8 cellular contexts compared by ENCODE assay signal in the genomic region with DNA sequence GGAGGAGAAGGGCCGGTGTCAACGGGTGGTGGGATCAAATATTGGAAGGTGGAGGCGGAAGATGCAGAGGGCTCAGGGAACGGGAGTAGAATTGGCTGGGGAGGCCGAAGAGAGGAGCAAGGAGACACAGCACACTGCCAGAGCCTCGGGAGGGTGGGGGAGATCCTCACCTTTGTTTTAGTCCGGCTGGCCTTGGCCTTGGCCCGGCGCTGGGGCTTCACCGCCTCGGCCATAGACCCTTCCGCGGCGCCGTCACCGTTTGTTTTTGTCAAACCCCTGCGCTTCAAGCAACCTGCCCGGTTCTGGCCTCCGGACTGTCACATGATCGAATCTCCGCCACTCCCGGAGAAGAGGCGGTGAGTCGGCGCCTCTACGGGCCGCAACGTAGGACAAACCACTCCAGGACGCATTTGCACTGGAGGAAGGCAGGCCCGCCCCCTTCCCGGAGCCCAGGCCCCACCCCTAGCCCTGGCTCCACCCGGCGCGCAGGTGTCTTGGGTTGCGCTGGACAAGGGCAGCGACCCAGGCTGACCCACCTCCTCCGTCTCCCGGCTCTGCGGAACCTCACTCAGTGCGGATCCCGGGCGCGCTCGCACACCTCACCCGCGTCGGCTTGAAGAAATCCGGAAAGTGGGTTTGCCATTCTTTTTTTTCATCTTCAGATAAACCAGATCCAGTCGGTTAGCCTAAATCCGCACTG. TPM values are rescaled to one million over a fixed set of nuclear protein-coding genes. Genes with fewer than 3 reads are reported as not detected.
DNase-seq lines count a peak whose midpoint lies in the region; ATAC-seq and TF ChIP-seq lines count a peak whose summit lies in the region.

A gene with protein sequence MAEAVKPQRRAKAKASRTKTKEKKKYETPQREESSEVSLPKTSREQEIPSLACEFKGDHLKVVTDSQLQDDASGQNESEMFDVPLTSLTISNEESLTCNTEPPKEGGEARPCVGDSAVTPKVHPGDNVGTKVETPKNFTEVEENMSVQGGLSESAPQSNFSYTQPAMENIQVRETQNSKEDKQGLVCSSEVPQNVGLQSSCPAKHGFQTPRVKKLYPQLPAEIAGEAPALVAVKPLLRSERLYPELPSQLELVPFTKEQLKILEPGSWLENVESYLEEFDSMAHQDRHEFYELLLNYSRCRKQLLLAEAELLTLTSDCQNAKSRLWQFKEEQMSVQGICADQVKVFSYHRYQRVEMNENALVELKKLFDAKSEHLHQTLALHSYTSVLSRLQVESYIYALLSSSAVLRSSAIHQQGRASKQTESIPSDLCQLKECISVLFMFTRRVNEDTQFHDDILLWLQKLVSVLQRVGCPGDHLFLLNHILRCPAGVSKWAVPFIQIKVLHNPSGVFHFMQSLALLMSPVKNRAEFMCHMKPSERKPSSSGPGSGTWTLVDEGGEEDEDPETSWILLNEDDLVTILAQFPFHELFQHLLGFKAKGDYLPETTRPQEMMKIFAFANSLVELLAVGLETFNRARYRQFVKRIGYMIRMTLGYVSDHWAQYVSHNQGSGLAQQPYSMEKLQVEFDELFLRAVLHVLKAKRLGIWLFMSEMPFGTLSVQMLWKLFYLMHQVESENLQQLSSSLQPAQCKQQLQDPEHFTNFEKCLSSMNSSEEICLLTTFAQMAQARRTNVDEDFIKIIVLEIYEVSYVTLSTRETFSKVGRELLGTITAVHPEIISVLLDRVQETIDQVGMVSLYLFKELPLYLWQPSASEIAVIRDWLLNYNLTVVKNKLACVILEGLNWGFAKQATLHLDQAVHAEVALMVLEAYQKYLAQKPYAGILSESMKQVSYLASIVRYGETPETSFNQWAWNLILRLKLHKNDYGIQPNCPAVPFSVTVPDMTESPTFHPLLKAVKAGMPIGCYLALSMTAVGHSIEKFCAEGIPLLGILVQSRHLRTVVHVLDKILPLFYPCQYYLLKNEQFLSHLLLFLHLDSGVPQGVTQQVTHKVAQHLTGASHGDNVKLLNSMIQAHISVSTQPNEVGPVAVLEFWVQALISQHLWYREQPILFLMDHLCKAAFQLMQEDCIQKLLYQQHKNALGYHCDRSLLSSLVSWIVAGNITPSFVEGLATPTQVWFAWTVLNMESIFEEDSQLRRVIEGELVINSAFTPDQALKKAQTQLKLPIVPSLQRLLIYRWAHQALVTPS (N-terminal part only) (minus strand): TSS at position 323 of the 700 bp plus-strand sequence. CDS start 90 bp downstream, at position 233.

- H3K27me3 Mint-ChIP-seq in activated T-cell treated with anti-CD3 and anti-CD28 coated beads, Interleukin-2, amount 50 U/mL, for 24 hours = no peaks in the 10 kb centered on the region

- ATAC-seq in GM21737 (IDR thresholded peaks at IDR 0.05; ENCODE audit: unreplicated experiment) (peak; percentile 97), esophagus mucosa (peak; percentile 100)

- no peaks in the 10 kb centered on the region for H3K9me3 ChIP-seq in mucosa of stomach (ENCODE audit: control insufficient read depth, low read length)

- H3K4me1 Mint-ChIP-seq in activated T-cell treated with anti-CD3 and anti-CD28 coated beads, Interleukin-2, amount 50 U/mL, for 24 hours (ENCODE audit: low read depth) = peaks cover 39% of the 10 kb centered on the region

- no peaks in the 10 kb centered on the region for H3K27me3 ChIP-seq in mucosa of stomach (ENCODE audit: control insufficient read depth, insufficient read depth, low read length)

- no peaks in the 10 kb centered on the region for H3K9me3 Mint-ChIP-seq in activated T-cell treated with anti-CD3 and anti-CD28 coated beads, Interleukin-2, amount 50 U/mL, for 24 hours

- peak within 1 kb of the TSS; percentile 95 for H3K27ac Mint-ChIP-seq in activated T-cell treated with anti-CD3 and anti-CD28 coated beads, Interleukin-2, amount 50 U/mL, for 24 hours

- peak; percentile 94 for DNase-seq in DMS79 (lab: John Stamatoyannopoulos, UW)
- peak; percentile 74 for DNase-seq in KG1 (lab: John Stamatoyannopoulos, UW)
- DNase-seq in activated T-cell treated with anti-CD3 and anti-CD28 coated beads, Interleukin-2, amount 50 U/mL, for 24 hours = peak; percentile 94
- peak; percentile 94 for DNase-seq in stimulated activated CD8-positive, alpha-beta memory T cell treated with anti-CD3 and anti-CD28 coated beads, Interleukin-4, amount 100 ng/mL, for 48 hours

- H3K36me3 ChIP-seq in mucosa of stomach (ENCODE audit: control insufficient read depth, insufficient read depth, low read length) = no peaks in the 10 kb centered on the region

- H3K4me3 ChIP-seq in mucosa of stomach (ENCODE audit: low read length) = peak within 1 kb of the TSS; percentile 80

- H3K4me1 ChIP-seq in mucosa of stomach (ENCODE audit: control insufficient read depth, insufficient read depth, low read length) = peaks cover 10% of the 10 kb centered on the region

- H3K4me3 Mint-ChIP-seq in activated T-cell treated with anti-CD3 and anti-CD28 coated beads, Interleukin-2, amount 50 U/mL, for 24 hours = peak within 1 kb of the TSS; percentile 95

- H3K9ac ChIP-seq in mucosa of stomach (ENCODE audit: low read length) = peak within 1 kb of the TSS; percentile 97

- peaks cover 33% of the 10 kb centered on the region for H3K36me3 Mint-ChIP-seq in activated T-cell treated with anti-CD3 and anti-CD28 coated beads, Interleukin-2, amount 50 U/mL, for 24 hours (ENCODE audit: low read depth)

TF ChIP-seq in PFSK-1, 5 proteins besides CTCF, POLR2A, EP300 and RAD21:
- TF ChIP-seq FOXP2 (optimal IDR thresholded peaks at IDR 0.05; ENCODE audit: borderline replicate concordance, extremely low read depth, extremely low read length, insufficient read depth) (peak; percentile 18), TAF1 (IDR thresholded peaks at IDR 0.05; ENCODE audit: borderline replicate concordance, insufficient read depth, low read length) (no peak), SIN3A (IDR thresholded peaks at IDR 0.05; ENCODE audit: borderline replicate concordance, insufficient read depth, low read length) (no peak), POLR2AphosphoS5 (IDR thresholded peaks at IDR 0.05; ENCODE audit: low read depth, low read length) (peak; percentile 71)
- TF ChIP-seq, protein P1, sequence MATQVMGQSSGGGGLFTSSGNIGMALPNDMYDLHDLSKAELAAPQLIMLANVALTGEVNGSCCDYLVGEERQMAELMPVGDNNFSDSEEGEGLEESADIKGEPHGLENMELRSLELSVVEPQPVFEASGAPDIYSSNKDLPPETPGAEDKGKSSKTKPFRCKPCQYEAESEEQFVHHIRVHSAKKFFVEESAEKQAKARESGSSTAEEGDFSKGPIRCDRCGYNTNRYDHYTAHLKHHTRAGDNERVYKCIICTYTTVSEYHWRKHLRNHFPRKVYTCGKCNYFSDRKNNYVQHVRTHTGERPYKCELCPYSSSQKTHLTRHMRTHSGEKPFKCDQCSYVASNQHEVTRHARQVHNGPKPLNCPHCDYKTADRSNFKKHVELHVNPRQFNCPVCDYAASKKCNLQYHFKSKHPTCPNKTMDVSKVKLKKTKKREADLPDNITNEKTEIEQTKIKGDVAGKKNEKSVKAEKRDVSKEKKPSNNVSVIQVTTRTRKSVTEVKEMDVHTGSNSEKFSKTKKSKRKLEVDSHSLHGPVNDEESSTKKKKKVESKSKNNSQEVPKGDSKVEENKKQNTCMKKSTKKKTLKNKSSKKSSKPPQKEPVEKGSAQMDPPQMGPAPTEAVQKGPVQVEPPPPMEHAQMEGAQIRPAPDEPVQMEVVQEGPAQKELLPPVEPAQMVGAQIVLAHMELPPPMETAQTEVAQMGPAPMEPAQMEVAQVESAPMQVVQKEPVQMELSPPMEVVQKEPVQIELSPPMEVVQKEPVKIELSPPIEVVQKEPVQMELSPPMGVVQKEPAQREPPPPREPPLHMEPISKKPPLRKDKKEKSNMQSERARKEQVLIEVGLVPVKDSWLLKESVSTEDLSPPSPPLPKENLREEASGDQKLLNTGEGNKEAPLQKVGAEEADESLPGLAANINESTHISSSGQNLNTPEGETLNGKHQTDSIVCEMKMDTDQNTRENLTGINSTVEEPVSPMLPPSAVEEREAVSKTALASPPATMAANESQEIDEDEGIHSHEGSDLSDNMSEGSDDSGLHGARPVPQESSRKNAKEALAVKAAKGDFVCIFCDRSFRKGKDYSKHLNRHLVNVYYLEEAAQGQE (IDR thresholded peaks at IDR 0.05; ENCODE audit: insufficient read depth in 1 of 2, low read depth in 2 of 2, low read length in 2 of 2) = 0 out of 4 replicates have a peak, but pooled peaks of 1 of the 2 experiments have one; percentile 49
TF ChIP-seq in PFSK-1: peak in this region for 3.

RNA-seq across cellular contexts. Expression of the gene that starts here (rescaled TPM):
- polyA plus RNA-seq in PFSK-1 (2012; ENCODE audit: insufficient read length, low read depth) = 4.7 TPM
- 12.2 TPM for total RNA-seq in esophagus mucosa

Comparison
In these comparisons a context has a peak if more than half of its experiments do, and no peak if none do; other contexts are left out.
1. Peak in every context shown above with its lines: DNase-seq, ATAC-seq and H3K4me3 ChIP-seq.